ENCODE assay signal across 1 cellular context in the genomic region with DNA sequence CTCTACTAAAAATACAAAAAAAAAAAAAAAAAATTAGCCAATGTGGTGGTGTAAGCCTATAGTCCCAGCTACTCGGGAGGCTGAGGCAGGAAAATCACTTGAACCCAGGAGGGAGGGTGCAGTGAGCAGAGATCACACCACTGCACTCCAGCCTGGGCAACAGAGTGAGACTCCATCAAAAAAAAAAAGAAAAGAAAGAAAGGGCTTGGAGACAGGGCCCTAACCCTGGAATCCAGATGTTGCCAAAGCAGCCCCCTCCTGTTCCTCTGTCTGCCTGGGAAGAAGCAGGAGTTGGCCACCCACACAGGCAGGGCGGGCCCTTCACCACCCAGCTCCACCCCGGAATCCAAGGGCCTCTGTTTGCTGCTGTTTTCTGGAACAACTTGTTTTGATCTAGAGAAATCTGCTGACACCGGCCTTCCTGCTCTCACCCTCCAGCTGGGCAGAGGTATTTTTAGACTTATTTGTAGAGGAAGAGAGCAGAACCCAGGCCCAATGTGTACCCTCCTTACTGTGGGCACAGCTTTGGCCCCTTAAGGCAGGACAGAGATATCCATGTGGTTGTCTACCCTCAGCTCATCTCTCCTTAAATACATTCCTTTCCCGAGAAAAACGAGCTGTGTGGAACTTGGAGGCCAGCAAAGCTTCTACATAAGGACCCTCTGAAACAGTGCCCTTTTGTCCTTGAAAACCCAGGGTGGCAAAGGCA.
A peak's percentile ranks its signal among the peaks of the same experiment; 100 is the strongest.
TF ChIP-seq lines count a peak whose summit lies in the region.

No MANE protein-coding gene starts in this region.

TF ChIP-seq in HepG2, 621 proteins besides CTCF, POLR2A, EP300 and RAD21 (continued from another document):
- TF ChIP-seq, protein P1, sequence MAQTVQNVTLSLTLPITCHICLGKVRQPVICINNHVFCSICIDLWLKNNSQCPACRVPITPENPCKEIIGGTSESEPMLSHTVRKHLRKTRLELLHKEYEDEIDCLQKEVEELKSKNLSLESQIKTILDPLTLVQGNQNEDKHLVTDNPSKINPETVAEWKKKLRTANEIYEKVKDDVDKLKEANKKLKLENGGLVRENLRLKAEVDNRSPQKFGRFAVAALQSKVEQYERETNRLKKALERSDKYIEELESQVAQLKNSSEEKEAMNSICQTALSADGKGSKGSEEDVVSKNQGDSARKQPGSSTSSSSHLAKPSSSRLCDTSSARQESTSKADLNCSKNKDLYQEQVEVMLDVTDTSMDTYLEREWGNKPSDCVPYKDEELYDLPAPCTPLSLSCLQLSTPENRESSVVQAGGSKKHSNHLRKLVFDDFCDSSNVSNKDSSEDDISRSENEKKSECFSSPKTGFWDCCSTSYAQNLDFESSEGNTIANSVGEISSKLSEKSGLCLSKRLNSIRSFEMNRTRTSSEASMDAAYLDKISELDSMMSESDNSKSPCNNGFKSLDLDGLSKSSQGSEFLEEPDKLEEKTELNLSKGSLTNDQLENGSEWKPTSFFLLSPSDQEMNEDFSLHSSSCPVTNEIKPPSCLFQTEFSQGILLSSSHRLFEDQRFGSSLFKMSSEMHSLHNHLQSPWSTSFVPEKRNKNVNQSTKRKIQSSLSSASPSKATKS (CRISPR knock-in tag; IDR thresholded peaks at IDR 0.05), result no peak; the same call in 1 of the 2 replicates
- TF ChIP-seq ZNF263 (CRISPR knock-in tag; IDR thresholded peaks at IDR 0.05), result no peak
- TF ChIP-seq, protein P2, sequence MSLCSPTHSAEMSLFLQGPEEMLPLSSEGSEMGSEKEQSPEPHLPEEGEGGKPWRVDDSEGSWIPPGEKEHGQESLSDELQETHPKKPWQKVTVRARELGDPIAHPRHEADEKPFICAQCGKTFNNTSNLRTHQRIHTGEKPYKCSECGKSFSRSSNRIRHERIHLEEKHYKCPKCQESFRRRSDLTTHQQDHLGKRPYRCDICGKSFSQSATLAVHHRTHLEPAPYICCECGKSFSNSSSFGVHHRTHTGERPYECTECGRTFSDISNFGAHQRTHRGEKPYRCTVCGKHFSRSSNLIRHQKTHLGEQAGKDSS (CRISPR knock-in tag; IDR thresholded peaks at IDR 0.05; ENCODE audit: borderline replicate concordance, low read depth), result 0 out of 2 replicates have a peak, but pooled peaks have one; percentile 29
- TF ChIP-seq MED8 (CRISPR knock-in tag; IDR thresholded peaks at IDR 0.05; ENCODE audit: insufficient replicate concordance), result peak; percentile 58
- no peak for TF ChIP-seq NBN (conservative IDR thresholded peaks at IDR 0.05)
- TF ChIP-seq ZNF747 (CRISPR knock-in tag; IDR thresholded peaks at IDR 0.05; ENCODE audit: borderline replicate concordance), result no peak
- TF ChIP-seq KDM5B (CRISPR knock-in tag; IDR thresholded peaks at IDR 0.05; ENCODE audit: borderline replicate concordance), result no peak
- TF ChIP-seq KDM3A (CRISPR knock-in tag; IDR thresholded peaks at IDR 0.05; ENCODE audit: low read depth), result no peak
- no peak for TF ChIP-seq MIER2 (CRISPR knock-in tag; IDR thresholded peaks at IDR 0.05)
- TF ChIP-seq ZSCAN25 (CRISPR knock-in tag; IDR thresholded peaks at IDR 0.05), result no peak
- no peak for TF ChIP-seq SOX6 (IDR thresholded peaks at IDR 0.05)
- peak; percentile 29; the same call in 1 of the 2 replicates for TF ChIP-seq SOX6 (CRISPR knock-in tag; IDR thresholded peaks at IDR 0.05)
- TF ChIP-seq, protein P3, sequence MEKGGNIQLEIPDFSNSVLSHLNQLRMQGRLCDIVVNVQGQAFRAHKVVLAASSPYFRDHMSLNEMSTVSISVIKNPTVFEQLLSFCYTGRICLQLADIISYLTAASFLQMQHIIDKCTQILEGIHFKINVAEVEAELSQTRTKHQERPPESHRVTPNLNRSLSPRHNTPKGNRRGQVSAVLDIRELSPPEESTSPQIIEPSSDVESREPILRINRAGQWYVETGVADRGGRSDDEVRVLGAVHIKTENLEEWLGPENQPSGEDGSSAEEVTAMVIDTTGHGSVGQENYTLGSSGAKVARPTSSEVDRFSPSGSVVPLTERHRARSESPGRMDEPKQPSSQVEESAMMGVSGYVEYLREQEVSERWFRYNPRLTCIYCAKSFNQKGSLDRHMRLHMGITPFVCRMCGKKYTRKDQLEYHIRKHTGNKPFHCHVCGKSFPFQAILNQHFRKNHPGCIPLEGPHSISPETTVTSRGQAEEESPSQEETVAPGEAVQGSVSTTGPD (CRISPR knock-in tag; IDR thresholded peaks at IDR 0.05), result no peak
- TF ChIP-seq NFRKB (IDR thresholded peaks at IDR 0.05), result no peak
- TF ChIP-seq, protein P4, sequence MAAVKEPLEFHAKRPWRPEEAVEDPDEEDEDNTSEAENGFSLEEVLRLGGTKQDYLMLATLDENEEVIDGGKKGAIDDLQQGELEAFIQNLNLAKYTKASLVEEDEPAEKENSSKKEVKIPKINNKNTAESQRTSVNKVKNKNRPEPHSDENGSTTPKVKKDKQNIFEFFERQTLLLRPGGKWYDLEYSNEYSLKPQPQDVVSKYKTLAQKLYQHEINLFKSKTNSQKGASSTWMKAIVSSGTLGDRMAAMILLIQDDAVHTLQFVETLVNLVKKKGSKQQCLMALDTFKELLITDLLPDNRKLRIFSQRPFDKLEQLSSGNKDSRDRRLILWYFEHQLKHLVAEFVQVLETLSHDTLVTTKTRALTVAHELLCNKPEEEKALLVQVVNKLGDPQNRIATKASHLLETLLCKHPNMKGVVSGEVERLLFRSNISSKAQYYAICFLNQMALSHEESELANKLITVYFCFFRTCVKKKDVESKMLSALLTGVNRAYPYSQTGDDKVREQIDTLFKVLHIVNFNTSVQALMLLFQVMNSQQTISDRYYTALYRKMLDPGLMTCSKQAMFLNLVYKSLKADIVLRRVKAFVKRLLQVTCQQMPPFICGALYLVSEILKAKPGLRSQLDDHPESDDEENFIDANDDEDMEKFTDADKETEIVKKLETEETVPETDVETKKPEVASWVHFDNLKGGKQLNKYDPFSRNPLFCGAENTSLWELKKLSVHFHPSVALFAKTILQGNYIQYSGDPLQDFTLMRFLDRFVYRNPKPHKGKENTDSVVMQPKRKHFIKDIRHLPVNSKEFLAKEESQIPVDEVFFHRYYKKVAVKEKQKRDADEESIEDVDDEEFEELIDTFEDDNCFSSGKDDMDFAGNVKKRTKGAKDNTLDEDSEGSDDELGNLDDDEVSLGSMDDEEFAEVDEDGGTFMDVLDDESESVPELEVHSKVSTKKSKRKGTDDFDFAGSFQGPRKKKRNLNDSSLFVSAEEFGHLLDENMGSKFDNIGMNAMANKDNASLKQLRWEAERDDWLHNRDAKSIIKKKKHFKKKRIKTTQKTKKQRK (IDR thresholded peaks at IDR 0.05; ENCODE audit: low read length), result no peak
- TF ChIP-seq, protein P5, sequence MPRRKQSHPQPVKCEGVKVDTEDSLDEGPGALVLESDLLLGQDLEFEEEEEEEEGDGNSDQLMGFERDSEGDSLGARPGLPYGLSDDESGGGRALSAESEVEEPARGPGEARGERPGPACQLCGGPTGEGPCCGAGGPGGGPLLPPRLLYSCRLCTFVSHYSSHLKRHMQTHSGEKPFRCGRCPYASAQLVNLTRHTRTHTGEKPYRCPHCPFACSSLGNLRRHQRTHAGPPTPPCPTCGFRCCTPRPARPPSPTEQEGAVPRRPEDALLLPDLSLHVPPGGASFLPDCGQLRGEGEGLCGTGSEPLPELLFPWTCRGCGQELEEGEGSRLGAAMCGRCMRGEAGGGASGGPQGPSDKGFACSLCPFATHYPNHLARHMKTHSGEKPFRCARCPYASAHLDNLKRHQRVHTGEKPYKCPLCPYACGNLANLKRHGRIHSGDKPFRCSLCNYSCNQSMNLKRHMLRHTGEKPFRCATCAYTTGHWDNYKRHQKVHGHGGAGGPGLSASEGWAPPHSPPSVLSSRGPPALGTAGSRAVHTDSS (CRISPR knock-in tag; conservative IDR thresholded peaks at IDR 0.05), result no peak
- 0 out of 2 replicates have a peak, but pooled peaks have one; percentile 42 for TF ChIP-seq TSC22D2 (CRISPR knock-in tag; IDR thresholded peaks at IDR 0.05; ENCODE audit: borderline replicate concordance)
- TF ChIP-seq ZNF225 (CRISPR knock-in tag; IDR thresholded peaks at IDR 0.05), result no peak
- peak; percentile 76 for TF ChIP-seq RBM22 (optimal IDR thresholded peaks at IDR 0.05; ENCODE audit: low read length)
- peak; percentile 61 for TF ChIP-seq TBX2 (CRISPR knock-in tag; IDR thresholded peaks at IDR 0.05; ENCODE audit: borderline replicate concordance)
- TF ChIP-seq ZNF652 (CRISPR knock-in tag; IDR thresholded peaks at IDR 0.05; ENCODE audit: borderline replicate concordance, low read depth), result no peak
- no peak for TF ChIP-seq SMC3 (IDR thresholded peaks at IDR 0.05; ENCODE audit: low read length)
- no peak for TF ChIP-seq NONO (IDR thresholded peaks at IDR 0.05)
- no peak for TF ChIP-seq NONO (CRISPR knock-in tag; conservative IDR thresholded peaks at IDR 0.05)
- TF ChIP-seq HMG20A (CRISPR knock-in tag; IDR thresholded peaks at IDR 0.05; ENCODE audit: borderline replicate concordance), result peak; percentile 17; the same call in 1 of the 2 replicates
- no peak for TF ChIP-seq NFIC (IDR thresholded peaks at IDR 0.05; ENCODE audit: low read length)
- TF ChIP-seq, protein P6, sequence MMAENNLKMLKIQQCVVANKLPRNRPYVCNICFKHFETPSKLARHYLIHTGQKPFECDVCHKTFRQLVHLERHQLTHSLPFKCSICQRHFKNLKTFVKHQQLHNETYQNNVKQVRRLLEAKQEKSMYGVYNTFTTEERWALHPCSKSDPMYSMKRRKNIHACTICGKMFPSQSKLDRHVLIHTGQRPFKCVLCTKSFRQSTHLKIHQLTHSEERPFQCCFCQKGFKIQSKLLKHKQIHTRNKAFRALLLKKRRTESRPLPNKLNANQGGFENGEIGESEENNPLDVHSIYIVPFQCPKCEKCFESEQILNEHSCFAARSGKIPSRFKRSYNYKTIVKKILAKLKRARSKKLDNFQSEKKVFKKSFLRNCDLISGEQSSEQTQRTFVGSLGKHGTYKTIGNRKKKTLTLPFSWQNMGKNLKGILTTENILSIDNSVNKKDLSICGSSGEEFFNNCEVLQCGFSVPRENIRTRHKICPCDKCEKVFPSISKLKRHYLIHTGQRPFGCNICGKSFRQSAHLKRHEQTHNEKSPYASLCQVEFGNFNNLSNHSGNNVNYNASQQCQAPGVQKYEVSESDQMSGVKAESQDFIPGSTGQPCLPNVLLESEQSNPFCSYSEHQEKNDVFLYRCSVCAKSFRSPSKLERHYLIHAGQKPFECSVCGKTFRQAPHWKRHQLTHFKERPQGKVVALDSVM (CRISPR knock-in tag; IDR thresholded peaks at IDR 0.05), result no peak
- TF ChIP-seq RARA (CRISPR knock-in tag; IDR thresholded peaks at IDR 0.05), result peak; percentile 69
- TF ChIP-seq, protein P7, sequence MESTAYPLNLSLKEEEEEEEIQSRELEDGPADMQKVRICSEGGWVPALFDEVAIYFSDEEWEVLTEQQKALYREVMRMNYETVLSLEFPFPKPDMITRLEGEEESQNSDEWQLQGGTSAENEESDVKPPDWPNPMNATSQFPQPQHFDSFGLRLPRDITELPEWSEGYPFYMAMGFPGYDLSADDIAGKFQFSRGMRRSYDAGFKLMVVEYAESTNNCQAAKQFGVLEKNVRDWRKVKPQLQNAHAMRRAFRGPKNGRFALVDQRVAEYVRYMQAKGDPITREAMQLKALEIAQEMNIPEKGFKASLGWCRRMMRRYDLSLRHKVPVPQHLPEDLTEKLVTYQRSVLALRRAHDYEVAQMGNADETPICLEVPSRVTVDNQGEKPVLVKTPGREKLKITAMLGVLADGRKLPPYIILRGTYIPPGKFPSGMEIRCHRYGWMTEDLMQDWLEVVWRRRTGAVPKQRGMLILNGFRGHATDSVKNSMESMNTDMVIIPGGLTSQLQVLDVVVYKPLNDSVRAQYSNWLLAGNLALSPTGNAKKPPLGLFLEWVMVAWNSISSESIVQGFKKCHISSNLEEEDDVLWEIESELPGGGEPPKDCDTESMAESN (CRISPR knock-in tag; conservative IDR thresholded peaks at IDR 0.05), result no peak
- TF ChIP-seq, protein P8, sequence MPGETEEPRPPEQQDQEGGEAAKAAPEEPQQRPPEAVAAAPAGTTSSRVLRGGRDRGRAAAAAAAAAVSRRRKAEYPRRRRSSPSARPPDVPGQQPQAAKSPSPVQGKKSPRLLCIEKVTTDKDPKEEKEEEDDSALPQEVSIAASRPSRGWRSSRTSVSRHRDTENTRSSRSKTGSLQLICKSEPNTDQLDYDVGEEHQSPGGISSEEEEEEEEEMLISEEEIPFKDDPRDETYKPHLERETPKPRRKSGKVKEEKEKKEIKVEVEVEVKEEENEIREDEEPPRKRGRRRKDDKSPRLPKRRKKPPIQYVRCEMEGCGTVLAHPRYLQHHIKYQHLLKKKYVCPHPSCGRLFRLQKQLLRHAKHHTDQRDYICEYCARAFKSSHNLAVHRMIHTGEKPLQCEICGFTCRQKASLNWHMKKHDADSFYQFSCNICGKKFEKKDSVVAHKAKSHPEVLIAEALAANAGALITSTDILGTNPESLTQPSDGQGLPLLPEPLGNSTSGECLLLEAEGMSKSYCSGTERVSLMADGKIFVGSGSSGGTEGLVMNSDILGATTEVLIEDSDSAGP (CRISPR knock-in tag; IDR thresholded peaks at IDR 0.05; ENCODE audit: borderline replicate concordance), result no peak
- TF ChIP-seq RBM39 (IDR thresholded peaks at IDR 0.05; ENCODE audit: low read depth, low read length, poor library complexity, severe bottlenecking), result no peak
- peak; percentile 2 for TF ChIP-seq XRCC5 (optimal IDR thresholded peaks at IDR 0.05; ENCODE audit: low read length)
- TF ChIP-seq RFX5 (IDR thresholded peaks at IDR 0.05; ENCODE audit: low read depth, low read length), result no peak
